Comparison of ENCODE assay signal across 8 cellular contexts in the genomic region with DNA sequence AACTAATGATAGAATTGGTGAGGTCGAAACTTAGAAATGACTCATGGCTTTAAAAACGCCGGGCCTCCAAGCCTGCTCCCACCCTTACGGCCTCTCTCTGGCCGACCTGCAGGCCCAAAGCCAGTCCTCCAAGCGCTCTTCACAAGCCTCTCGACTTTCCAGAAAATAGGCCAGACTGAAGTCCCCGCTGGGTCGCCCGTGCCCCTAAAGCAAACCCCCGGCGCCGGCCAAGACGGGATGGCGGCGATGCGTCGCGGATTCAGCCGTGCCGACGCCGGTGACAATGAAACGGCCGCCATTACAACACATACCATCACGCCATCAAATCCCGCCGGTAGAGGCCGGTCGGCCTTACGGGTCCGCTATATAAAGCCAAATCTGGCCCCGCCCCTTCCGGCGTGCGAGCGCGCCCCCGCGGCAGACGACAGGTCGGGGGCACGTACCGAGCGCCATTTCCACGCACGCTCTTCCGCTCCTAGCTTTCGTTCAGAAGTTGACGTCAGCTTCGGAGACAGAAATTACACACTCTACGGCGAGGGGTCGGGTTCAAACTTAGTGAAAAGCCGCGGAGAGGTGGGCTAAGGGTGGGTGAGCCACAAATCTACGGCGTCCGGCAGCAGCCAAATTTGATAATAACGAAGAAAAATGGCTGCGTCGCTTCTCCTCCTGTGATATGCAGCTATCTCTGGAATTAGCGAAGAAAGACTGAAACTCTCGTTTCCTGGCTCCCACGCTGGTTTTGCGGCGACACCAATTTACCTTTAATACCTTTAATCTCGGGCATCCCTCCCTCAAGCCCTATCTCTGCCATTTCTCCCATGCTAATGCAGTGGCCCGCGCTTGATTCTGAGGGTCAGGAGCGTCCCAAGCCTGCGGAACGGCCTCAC.
DNase-seq lines count a peak whose midpoint lies in the region; ATAC-seq lines count a peak whose summit lies in the region.

A gene (minus strand): TSS at position 340 of the 887 bp plus-strand sequence. CDS start 26 bp downstream, at position 314.

- peak; percentile 94 for DNase-seq in AG08396 (ENCODE audit: low spot score)
- DNase-seq in NCI-H446 (lab: John Stamatoyannopoulos, UW) = peak; percentile 96
- peak; percentile 98 for DNase-seq in cerebellar cortex (ENCODE audit: low spot score)
- DNase-seq in islet precursor cell = peak; percentile 96
- DNase-seq in stimulated activated CD4-positive, alpha-beta T cell treated with anti-CD3 and anti-CD28 coated beads, Interleukin-12 subunit alpha, Interleukin-12 subunit beta, amount 100 ng/mL, for 48 hours (ENCODE audit: low read depth in 2 of 3, low spot score in 1 of 3) = peak; percentile 91 to 96 (median 93)

- ATAC-seq in GM19023 (IDR thresholded peaks at IDR 0.05; ENCODE audit: unreplicated experiment) = peak; percentile 80
- ATAC-seq in HG03280 (IDR thresholded peaks at IDR 0.05; ENCODE audit: unreplicated experiment) = peak; percentile 88
- ATAC-seq in activated CD4-positive, CD25-positive, alpha-beta regulatory T cell treated with anti-CD3 and anti-CD28 coated beads, Interleukin-2, amount 50 U/mL, for 24 hours = peak; percentile 73 to 79

Comparison
In these comparisons a context has a peak if more than half of its experiments do, and no peak if none do; other contexts are left out.
1. Peak in every context shown above with its lines: DNase-seq and ATAC-seq.